Comparison of ENCODE assay signal across 8 cellular contexts in genomic region chr2:215831296-215831913, GRCh38.
DNase-seq lines count a peak whose midpoint lies in the region; ATAC-seq, FAIRE-seq and TF ChIP-seq lines count a peak whose summit lies in the region.

No MANE protein-coding gene starts in this region.

- no peaks in the 10 kb centered on the region for H3K27me3 Mint-ChIP-seq in osteocyte (ENCODE audit: unreplicated experiment)

- H3K9me3 Mint-ChIP-seq in osteocyte (ENCODE audit: unreplicated experiment): no peaks in the 10 kb centered on the region

- no peak for FAIRE-seq in D721Med (lab: Jason Lieb, UNC)

- peak; percentile 33 for DNase-seq in dedifferentiated amniotic fluid mesenchymal stem cell (ENCODE audit: extremely low spot score)
- DNase-seq in osteocyte (ENCODE audit: extremely low spot score, unreplicated experiment): no peak
- no peak for DNase-seq in NCI-H1417 treated with DMSO at 0.1 percent for 48 hours (lab: John Stamatoyannopoulos, UW)
- DNase-seq in D721Med (ENCODE audit: insufficient read length, low spot score): no peak

- peak overlapping the region; percentile 84 for H3K27ac Mint-ChIP-seq in osteocyte (ENCODE audit: unreplicated experiment)

- no peak for TF ChIP-seq CTCF in osteocyte (IDR thresholded peaks at IDR 0.05)
- no peak for TF ChIP-seq CTCF in D721Med (IDR thresholded peaks at IDR 0.05; ENCODE audit: insufficient read depth, missing control alignments)

- peak overlapping the region; percentile 53 for H3K4me3 Mint-ChIP-seq in osteocyte (ENCODE audit: unreplicated experiment)

- ATAC-seq in GM18870 (IDR thresholded peaks at IDR 0.05; ENCODE audit: unreplicated experiment) (peak; percentile 71), HG03520 (IDR thresholded peaks at IDR 0.05; ENCODE audit: unreplicated experiment) (peak; percentile 66), GM21737 (IDR thresholded peaks at IDR 0.05; ENCODE audit: unreplicated experiment) (no peak), HG02884 (IDR thresholded peaks at IDR 0.05; ENCODE audit: unreplicated experiment) (no peak)

- H3K4me1 Mint-ChIP-seq in osteocyte (ENCODE audit: unreplicated experiment): peaks cover 78% of the 10 kb centered on the region

- no peaks in the 10 kb centered on the region for H3K36me3 Mint-ChIP-seq in osteocyte (ENCODE audit: unreplicated experiment)

Comparison
In these comparisons a context has a peak if more than half of its experiments do, and no peak if none do; other contexts are left out.
1. ATAC-seq: peak in GM18870 (single experiment) and HG03520 (single experiment); none in GM21737 (single experiment) and HG02884 (single experiment).